16 cellular contexts compared by ENCODE assay signal in genomic region chr12:122855071-122855829, GRCh38. TPM values are rescaled to one million over a fixed set of nuclear protein-coding genes. Genes with fewer than 3 reads are reported as not detected.
DNase-seq lines count a peak whose midpoint lies in the region; ATAC-seq lines count a peak whose summit lies in the region.
"Had no signal": no experiment of that assay in that cellular context is flagged by ENCODE, and none has a peak within 500 bp of the region (broad histone marks: within the 10 kb centered on the region; RNA-seq: fewer than 3 reads in every experiment).

No MANE protein-coding gene starts in this region.

- H4K8ac ChIP-seq in neuronal stem cell (ENCODE audit: low read depth, low read length) = no peak overlapping the region

- no peak overlapping the region for H3K18ac ChIP-seq in neuronal stem cell (ENCODE audit: low read length)

- no peak overlapping the region for H2BK12ac ChIP-seq in neuronal stem cell (ENCODE audit: low read length)

- no peak for ATAC-seq in esophagus mucosa
- no peak for ATAC-seq in GM21526 (IDR thresholded peaks at IDR 0.05; ENCODE audit: low FRiP score, unreplicated experiment)
- ATAC-seq in GM19463 (IDR thresholded peaks at IDR 0.05; ENCODE audit: unreplicated experiment) = no peak
- ATAC-seq: HepG2 had no signal

- WGBS in neuronal stem cell (ENCODE audit: extremely low coverage in 2 of 2, insufficient read length in 2 of 2, insufficient replicate concordance in 1 of 2), 2 donors = no CpG with 5 or more reads among the region's 24 CpGs

- no peak overlapping the region for H2AFZ ChIP-seq in neuronal stem cell (ENCODE audit: low read length)
- H2AFZ ChIP-seq: PC-9 had no signal

- H2BK15ac ChIP-seq in neuronal stem cell (ENCODE audit: low read length) = no peak overlapping the region

- no peak overlapping the region for H3K4me3 ChIP-seq in H7 (ENCODE audit: insufficient read depth, low read depth, low read length)
- no peak overlapping the region for H3K4me3 ChIP-seq in neuronal stem cell (ENCODE audit: low read length in 2 of 2)
- H3K4me3 ChIP-seq: PC-9, SJCRH30 had no signal

- H3K79me1 ChIP-seq in neuronal stem cell (ENCODE audit: low read depth, low read length) = peaks cover 5% of the 10 kb centered on the region

- H3K23ac ChIP-seq in neuronal stem cell (ENCODE audit: low read depth, low read length, poor library complexity) = peak overlapping the region; percentile 55

- H2BK120ac ChIP-seq in neuronal stem cell (ENCODE audit: low read depth, low read length) = no peak overlapping the region

- no peak overlapping the region for H3K4me2 ChIP-seq in neuronal stem cell (ENCODE audit: insufficient read depth, low read length, poor library complexity, severe bottlenecking)
- H3K4me2 ChIP-seq: PC-9 had no signal

- no peaks in the 10 kb centered on the region for H3K9me3 ChIP-seq in neuronal stem cell (replicated peaks in 1 of 2; ENCODE audit: control insufficient read depth in 2 of 2, insufficient read depth in 1 of 2, low read depth in 1 of 2, low read length in 2 of 2)
- H3K9me3 ChIP-seq: SJCRH30 had no signal

- H3K27me3 ChIP-seq in H7 (ENCODE audit: control insufficient read depth, insufficient read depth, low read length) (no peaks in the 10 kb centered on the region), neuronal stem cell (ENCODE audit: control insufficient read depth in 3 of 3, insufficient read depth in 3 of 3, low read depth in 1 of 3, low read length in 3 of 3) (no peaks in the 10 kb centered on the region)
- H3K27me3 ChIP-seq: SJCRH30 had no signal

- DNase-seq in 8988T (peak; percentile 23), H7 (peak; percentile 64), neuronal stem cell (ENCODE audit: low spot score) (no peak), OCI-M1 (lab: John Stamatoyannopoulos, UW) (no peak)
- DNase-seq: HFFc6, Karpas-422, NCI-H1048, NCI-H1930, NCI-H345, PC-9, SJCRH30 had no signal

- H2BK5ac ChIP-seq in neuronal stem cell (ENCODE audit: low read length) = no peak overlapping the region

- H3K14ac ChIP-seq in neuronal stem cell (ENCODE audit: low read length) = peak overlapping the region; percentile 82

- H3K4ac ChIP-seq in neuronal stem cell (ENCODE audit: low read length) = no peak overlapping the region

- no peak overlapping the region for H4K91ac ChIP-seq in neuronal stem cell (ENCODE audit: low read depth, low read length, poor library complexity)

- peak overlapping the region; percentile 88 for H3K27ac ChIP-seq in cingulate gyrus (ENCODE audit: low read depth, low read length)
- no peak overlapping the region for H3K27ac ChIP-seq in neuronal stem cell (replicated peaks; ENCODE audit: low read length)
- H3K27ac ChIP-seq: PC-9, SJCRH30 had no signal

- H3K9ac ChIP-seq in neuronal stem cell (ENCODE audit: low read depth, low read length, poor library complexity) = no peak overlapping the region

- H3K36me3 ChIP-seq in H7 (replicated peaks; ENCODE audit: control insufficient read depth, insufficient read depth, low read length) = no peaks in the 10 kb centered on the region; the same call in 1 of the 2 replicates
- H3K36me3 ChIP-seq in neuronal stem cell (replicated peaks in 1 of 2; ENCODE audit: control insufficient read depth in 2 of 2, insufficient read depth in 2 of 2, low read length in 2 of 2) = peaks cover 5 to 31% of the 10 kb centered on the region in 2 donors
- H3K36me3 ChIP-seq: SJCRH30 had no signal

- peaks cover 8 to 10% of the 10 kb centered on the region in 2 donors for H3K4me1 ChIP-seq in neuronal stem cell (ENCODE audit: control insufficient read depth in 2 of 2, insufficient read depth in 1 of 2, low read depth in 1 of 2, low read length in 2 of 2)
- H3K4me1 ChIP-seq: SJCRH30 had no signal

- peak overlapping the region; percentile 35 for H2AK5ac ChIP-seq in neuronal stem cell (ENCODE audit: low read depth, low read length)

RNA-seq across cellular contexts. Expression of gene HIP1R, which starts 20.0 kb away (rescaled TPM):
- total RNA-seq in H7 (2014; rRNA removed; shearing (Covaris generic)) = 33.6 and 35.6 TPM in 2 replicates
- 16.8 TPM for polyA plus RNA-seq in neuronal stem cell (2013, experiment 1 of 2)
- polyA plus RNA-seq in neuronal stem cell (2013, experiment 2 of 2) = 16.3 TPM
- total RNA-seq in esophagus mucosa = 26.4 TPM

RNA-seq across cellular contexts. Expression of gene VPS37B, which starts 40.7 kb away (rescaled TPM):
- total RNA-seq in H7 (2014; rRNA removed; shearing (Covaris generic)) = 14.7 and 20.9 TPM in 2 replicates
- 26.4 TPM for polyA plus RNA-seq in neuronal stem cell (2013, experiment 1 of 2)
- 26.7 TPM for polyA plus RNA-seq in neuronal stem cell (2013, experiment 2 of 2)
- 51.4 TPM for total RNA-seq in esophagus mucosa

Comparison
In these comparisons a context has a peak if more than half of its experiments do, and no peak if none do; other contexts are left out.
1. DNase-seq: peak in 8988T (single experiment) and H7 (single experiment); none in neuronal stem cell (single experiment) and OCI-M1 (single experiment).